ENCODE assay signal across 17 cellular contexts in the genomic region with DNA sequence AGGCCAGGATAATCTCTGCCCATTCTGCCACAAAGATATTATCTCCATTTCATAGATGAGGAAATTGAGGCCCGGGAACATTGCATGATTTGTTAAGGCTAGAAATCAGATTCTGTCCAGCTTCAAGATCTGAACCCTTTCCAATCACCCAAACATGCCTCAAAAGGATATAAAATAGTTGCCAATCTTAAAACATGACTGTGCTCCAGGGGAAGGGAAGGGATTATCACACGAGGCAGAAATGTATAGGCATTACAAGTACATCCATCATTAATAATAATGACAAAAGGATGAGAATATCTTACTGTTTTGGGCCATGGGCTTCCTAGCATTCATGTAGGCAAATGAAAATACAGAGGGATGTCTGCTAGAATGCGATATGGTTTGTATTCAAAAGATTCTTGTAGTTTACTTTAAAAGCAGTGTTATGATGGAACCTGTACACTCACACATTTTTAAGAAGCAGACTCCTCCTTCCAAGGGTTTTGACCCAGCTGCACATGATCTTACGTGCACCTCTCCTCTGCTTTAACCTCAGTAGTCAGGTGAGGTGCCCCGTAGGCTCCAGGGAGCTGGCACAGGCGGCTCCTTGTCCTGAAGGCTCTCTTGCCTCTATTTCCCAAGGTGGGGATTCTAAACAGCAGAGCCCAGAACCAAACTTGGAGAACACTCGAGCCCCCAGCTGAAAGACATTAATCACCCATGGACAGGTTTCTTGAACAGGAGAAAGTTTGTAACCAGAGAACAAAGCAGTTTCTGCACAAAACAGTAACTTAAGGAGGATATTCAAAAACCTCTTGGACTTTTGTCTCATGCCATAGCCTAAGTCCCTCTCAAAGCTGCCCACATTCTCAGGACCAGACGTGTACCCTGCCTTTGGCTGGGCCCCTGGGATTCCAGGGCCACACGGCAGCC. TPM values are rescaled to one million over a fixed set of nuclear protein-coding genes. Genes with fewer than 3 reads are reported as not detected.
A peak's percentile ranks its signal among the peaks of the same experiment; 100 is the strongest.
DNase-seq lines count a peak whose midpoint lies in the region; ATAC-seq and TF ChIP-seq lines count a peak whose summit lies in the region.
"Had no signal": no experiment of that assay in that cellular context is flagged by ENCODE, and none has a peak within 500 bp of the region (broad histone marks: within the 10 kb centered on the region; RNA-seq: fewer than 3 reads in every experiment).

No MANE protein-coding gene starts in this region.

- DNase-seq in stimulated activated naive CD8-positive, alpha-beta T cell treated with anti-CD3 and anti-CD28 coated beads, Interleukin-15, amount 100 ng/mL, for 72 hours = no peak
- DNase-seq in stimulated activated naive CD8-positive, alpha-beta T cell treated with anti-CD3 and anti-CD28 coated beads, Interleukin-15, Interleukin-2, amounts not matched to agents 100 U/mL and 50 U/mL, for 24 hours = no peak
- peak; percentile 51 to 59 for DNase-seq in fibroblast of lung (ENCODE audit: low read depth in 2 of 2)
- no peak for DNase-seq in prostate gland (ENCODE audit: low spot score)
- no peak for DNase-seq in aorta
- no peak for DNase-seq in activated CD4-positive, alpha-beta T cell treated with anti-CD3 and anti-CD28 coated beads for 1 hour
- no peak for DNase-seq in activated CD4-positive, alpha-beta T cell treated with anti-CD3 and anti-CD28 coated beads for 36 hours
- no peak for DNase-seq in HCEC 1CT
- DNase-seq: activated T-cell treated with anti-CD3 and anti-CD28 coated beads, Interleukin-2, amount 50 U/mL, for 4 hours; amniotic stem cell; Calu3; dorsolateral prefrontal cortex; naive thymus-derived CD8-positive, alpha-beta T cell; NCI-H1048; SW 1271; testis had no signal

- TF ChIP-seq POLR2A in prostate gland (IDR thresholded peaks at IDR 0.05) = no peak

- peak overlapping the region; percentile 75 for H3K4me2 ChIP-seq in fibroblast of lung (ENCODE audit: extremely low read depth, insufficient read depth, low read length)

- TF ChIP-seq CTCF in fibroblast of lung (conservative IDR thresholded peaks at IDR 0.05 in 1 of 2, IDR thresholded peaks at IDR 0.05 in 1 of 2; ENCODE audit: low read depth in 1 of 2, low read length in 2 of 2) (no peak), prostate gland (IDR thresholded peaks at IDR 0.05) (no peak)

- H3K27me3 ChIP-seq in fibroblast of lung (ENCODE audit: control insufficient read depth, insufficient read depth, low read length) (no peaks in the 10 kb centered on the region), prostate gland (replicated peaks; ENCODE audit: insufficient read depth) (no peaks in the 10 kb centered on the region), aorta (ENCODE audit: control insufficient read depth in 1 of 2, insufficient read depth in 2 of 2, low read length in 1 of 2) (no peaks in the 10 kb centered on the region)
- H3K27me3 ChIP-seq: testis had no signal

- no peaks in the 10 kb centered on the region for H3K9me3 Mint-ChIP-seq in stimulated activated naive CD8-positive, alpha-beta T cell treated with anti-CD3 and anti-CD28 coated beads, Interleukin-15, amount 100 ng/mL, for 72 hours
- H3K9me3 Mint-ChIP-seq in activated CD4-positive, alpha-beta T cell treated with anti-CD3 and anti-CD28 coated beads for 36 hours (ENCODE audit: low read depth) = no peaks in the 10 kb centered on the region
- H3K9me3 Mint-ChIP-seq: activated T-cell treated with anti-CD3 and anti-CD28 coated beads, Interleukin-2, amount 50 U/mL, for 4 hours; naive thymus-derived CD8-positive, alpha-beta T cell had no signal

- no peaks in the 10 kb centered on the region for H4K20me1 ChIP-seq in fibroblast of lung (ENCODE audit: control insufficient read depth, extremely low read depth, insufficient read depth, low read length)

- H2AFZ ChIP-seq in fibroblast of lung (ENCODE audit: low read length) = no peak overlapping the region

- H3K79me2 ChIP-seq in fibroblast of lung (ENCODE audit: control insufficient read depth, insufficient read depth, low read length) = peaks cover 58% of the 10 kb centered on the region

- H3K36me3 Mint-ChIP-seq in activated CD4-positive, alpha-beta T cell treated with anti-CD3 and anti-CD28 coated beads for 36 hours (ENCODE audit: low read depth) = no peaks in the 10 kb centered on the region
- H3K36me3 Mint-ChIP-seq: naive thymus-derived CD8-positive, alpha-beta T cell had no signal

- POLR2A ChIA-PET in activated CD4-positive, alpha-beta T cell treated with anti-CD3 and anti-CD28 coated beads for 36 hours (lab: Charles Lee) = no interaction called here

- H3K27ac Mint-ChIP-seq in stimulated activated naive CD8-positive, alpha-beta T cell treated with anti-CD3 and anti-CD28 coated beads, Interleukin-15, amount 100 ng/mL, for 72 hours = peak overlapping the region; percentile 30 to 35
- no peak overlapping the region for H3K27ac Mint-ChIP-seq in activated CD4-positive, alpha-beta T cell treated with anti-CD3 and anti-CD28 coated beads for 36 hours
- H3K27ac Mint-ChIP-seq: naive thymus-derived CD8-positive, alpha-beta T cell had no signal

- no peaks in the 10 kb centered on the region for H3K9me3 ChIP-seq in fibroblast of lung (ENCODE audit: control insufficient read depth, insufficient read depth, low read depth, low read length)
- H3K9me3 ChIP-seq in prostate gland = no peaks in the 10 kb centered on the region
- no peaks in the 10 kb centered on the region for H3K9me3 ChIP-seq in aorta (ENCODE audit: control insufficient read depth, low read length)
- H3K9me3 ChIP-seq: testis had no signal

- CTCF ChIA-PET in activated CD4-positive, alpha-beta T cell treated with anti-CD3 and anti-CD28 coated beads for 36 hours (lab: Charles Lee) = interaction anchor here (0.6 to 1.1 kb wide), 5 partner anchors 7 to 186 kb away, joined by 3 to 4 read pairs (median 3); no protein-coding TSS in a partner anchor

- H3K9ac ChIP-seq in fibroblast of lung (ENCODE audit: insufficient read depth, low read length) = no peak overlapping the region

- H3K4me3 Mint-ChIP-seq in stimulated activated naive CD8-positive, alpha-beta T cell treated with anti-CD3 and anti-CD28 coated beads, Interleukin-15, amount 100 ng/mL, for 72 hours = no peak overlapping the region
- no peak overlapping the region for H3K4me3 Mint-ChIP-seq in activated CD4-positive, alpha-beta T cell treated with anti-CD3 and anti-CD28 coated beads for 36 hours
- H3K4me3 Mint-ChIP-seq: activated T-cell treated with anti-CD3 and anti-CD28 coated beads, Interleukin-2, amount 50 U/mL, for 4 hours; naive thymus-derived CD8-positive, alpha-beta T cell had no signal

- peaks cover 25% of the 10 kb centered on the region for H3K27me3 Mint-ChIP-seq in stimulated activated naive CD8-positive, alpha-beta T cell treated with anti-CD3 and anti-CD28 coated beads, Interleukin-15, amount 100 ng/mL, for 72 hours
- H3K27me3 Mint-ChIP-seq in activated CD4-positive, alpha-beta T cell treated with anti-CD3 and anti-CD28 coated beads for 36 hours = peaks cover 13% of the 10 kb centered on the region

- H3K4me1 ChIP-seq in fibroblast of lung (ENCODE audit: control insufficient read depth, extremely low read depth, insufficient read depth, low read length) = peaks cover 37% of the 10 kb centered on the region
- no peaks in the 10 kb centered on the region for H3K4me1 ChIP-seq in prostate gland (replicated peaks)
- H3K4me1 ChIP-seq in aorta (ENCODE audit: control insufficient read depth in 1 of 2, insufficient read depth in 2 of 2, low read length in 2 of 2) = peaks cover 8 to 17% of the 10 kb centered on the region in 2 donors

- peak overlapping the region; percentile 43 for H3K27ac ChIP-seq in fibroblast of lung (ENCODE audit: insufficient read depth, low read length)
- H3K27ac ChIP-seq in prostate gland = peak overlapping the region; percentile 42 to 64
- peak overlapping the region; percentile 62 to 84 for H3K27ac ChIP-seq in aorta (ENCODE audit: low read depth in 1 of 2, low read length in 2 of 2)

- H3K4me3 ChIP-seq in fibroblast of lung (replicated peaks in 1 of 4; ENCODE audit: control extremely low read depth in 1 of 4, insufficient read depth in 1 of 4, low read depth in 3 of 4, low read length in 4 of 4) (peak overlapping the region in 2 of 4 experiments; percentile 20 to 32), prostate gland (no peak overlapping the region), aorta (ENCODE audit: low read length in 2 of 2) (no peak overlapping the region)
- H3K4me3 ChIP-seq: dorsolateral prefrontal cortex, testis had no signal

- H3K36me3 ChIP-seq in fibroblast of lung (ENCODE audit: control insufficient read depth, insufficient read depth, low read length) (no peaks in the 10 kb centered on the region), prostate gland (no peaks in the 10 kb centered on the region), aorta (ENCODE audit: control insufficient read depth in 1 of 2, insufficient read depth in 2 of 2, low read length in 1 of 2) (no peaks in the 10 kb centered on the region)

- H3K4me1 Mint-ChIP-seq in stimulated activated naive CD8-positive, alpha-beta T cell treated with anti-CD3 and anti-CD28 coated beads, Interleukin-15, amount 100 ng/mL, for 72 hours = no peaks in the 10 kb centered on the region
- H3K4me1 Mint-ChIP-seq in activated CD4-positive, alpha-beta T cell treated with anti-CD3 and anti-CD28 coated beads for 36 hours = no peaks in the 10 kb centered on the region
- H3K4me1 Mint-ChIP-seq: naive thymus-derived CD8-positive, alpha-beta T cell had no signal

- intact Hi-C loops in prostate gland (cut with DNase I) = loop anchor here (2.0 to 5.0 kb wide), 4 partner anchors 36 to 483 kb away; a partner anchor contains a TSS
- intact Hi-C loops in aorta (cut with DNase I) = loop anchor here (5.0 to 10.0 kb wide), 3 partner anchors 36 to 481 kb away; a partner anchor contains a TSS
- intact Hi-C loops in activated CD4-positive, alpha-beta T cell treated with anti-CD3 and anti-CD28 coated beads for 36 hours (cut with DNase I, micrococcal nuclease) = loop anchor here in 1 of 2 experiments (5.0 kb wide), 2 partner anchors 81 to 479 kb away; no protein-coding TSS in a partner anchor

- 34% methylated on average over 9 of the region's 9 CpGs for WGBS in prostate gland
- 12 to 27% methylated on average over 9 of the region's 9 CpGs for WGBS in aorta, 2 donors

- no peak for ATAC-seq in stimulated activated naive CD8-positive, alpha-beta T cell treated with anti-CD3 and anti-CD28 coated beads, Interleukin-15, amount 100 ng/mL, for 72 hours
- ATAC-seq in stimulated activated naive CD8-positive, alpha-beta T cell treated with anti-CD3 and anti-CD28 coated beads, Interleukin-15, Interleukin-2, amounts not matched to agents 100 U/mL and 50 U/mL, for 24 hours = no peak
- ATAC-seq in aorta (ENCODE audit: low FRiP score) = no peak
- ATAC-seq in activated CD4-positive, alpha-beta T cell treated with anti-CD3 and anti-CD28 coated beads for 36 hours = no peak
- ATAC-seq: naive thymus-derived CD8-positive, alpha-beta T cell had no signal

RNA-seq across cellular contexts. Expression of a gene that starts 36.0 kb away (rescaled TPM):
- total RNA-seq in fibroblast of lung (21.8 and 27.7 TPM in 2 replicates), prostate gland (10 to 100 TPM; 38.4 to 55.1 TPM), aorta (100 to 1,000 TPM; 137 to 159 TPM)
- polyA plus RNA-seq in fibroblast of lung (120 and 195 TPM in 2 replicates), aorta (10 to 100 TPM; 30.4 to 50.6 TPM)
- 89.0 and 144 TPM in 2 replicates for polyA plus RNA-seq in fibroblast of lung (2012)
- polyA minus RNA-seq in fibroblast of lung (ENCODE audit: low replicate concordance) = 88.0 and 124 TPM in 2 replicates
- total RNA-seq in activated CD4-positive, alpha-beta T cell treated with anti-CD3 and anti-CD28 coated beads for 36 hours = under 1 TPM; 0.11 to 0.14 TPM
- total RNA-seq: OCI-LY7 had no signal

Comparison
In these comparisons a context has a peak if more than half of its experiments do, and no peak if none do; other contexts are left out.
1. DNase-seq: peak in fibroblast of lung (2 of 2); none in stimulated activated naive CD8-positive, alpha-beta T cell treated with anti-CD3 and anti-CD28 coated beads, Interleukin-15, amount 100 ng/mL, for 72 hours (0 of 2), stimulated activated naive CD8-positive, alpha-beta T cell treated with anti-CD3 and anti-CD28 coated beads, Interleukin-15, Interleukin-2, amounts not matched to agents 100 U/mL and 50 U/mL, for 24 hours (single experiment), prostate gland (single experiment), aorta (0 of 2), activated CD4-positive, alpha-beta T cell treated with anti-CD3 and anti-CD28 coated beads for 1 hour (single experiment), activated CD4-positive, alpha-beta T cell treated with anti-CD3 and anti-CD28 coated beads for 36 hours (single experiment) and HCEC 1CT (single experiment).
2. RNA of a gene that starts 36.0 kb away (total RNA-seq): 137 to 159 TPM in aorta, 38.4 to 55.1 TPM in prostate gland and 21.8 to 27.7 TPM in fibroblast of lung; 0.11 to 0.14 TPM in activated CD4-positive, alpha-beta T cell treated with anti-CD3 and anti-CD28 coated beads for 36 hours; every median in the first group is over 10 times any median in the second.
3. Peak in every context shown above with its lines, with median percentiles within 50 percentile points of each other: H3K27ac ChIP-seq.